ENCODE assay signal across 6 cellular contexts in genomic region chr6:35468980-35469710, GRCh38. TPM values are rescaled to one million over a fixed set of nuclear protein-coding genes. Genes with fewer than 3 reads are reported as not detected.
A peak's percentile ranks its signal among the peaks of the same experiment; 100 is the strongest.
DNase-seq lines count a peak whose midpoint lies in the region; ATAC-seq and TF ChIP-seq lines count a peak whose summit lies in the region.

No MANE protein-coding gene starts in this region.

- 5 to 8% (median 6%) methylated on average over 33 to 37 of the region's 37 CpGs for WGBS in psoas muscle, 3 donors

- peak; percentile 1 to 37 (median 34) for ATAC-seq in psoas muscle

- peaks cover 19% of the 10 kb centered on the region for H3K4me1 ChIP-seq in effector memory CD4-positive, alpha-beta T cell (ENCODE audit: control insufficient read depth, insufficient read depth, low read length, poor library complexity, severe bottlenecking)
- peaks cover 20% of the 10 kb centered on the region for H3K4me1 ChIP-seq in psoas muscle

- peaks cover 60% of the 10 kb centered on the region for H3K36me3 Mint-ChIP-seq in activated naive CD4-positive, alpha-beta T cell treated with anti-CD3 and anti-CD28 coated beads, Interleukin-2, amount 10 ng/mL, durations not matched to agents 7 days and 5 days

- H3K27ac ChIP-seq in effector memory CD4-positive, alpha-beta T cell (ENCODE audit: insufficient read depth, low read length, poor library complexity, severe bottlenecking): peak overlapping the region; percentile 86
- H3K27ac ChIP-seq in psoas muscle: peak overlapping the region; percentile 89

- intact Hi-C loops in psoas muscle (cut with DNase I): loop anchor here in 1 of 2 donors (1.0 to 5.0 kb wide), 2 partner anchors 127 to 172 kb away; partner anchors contain the start of genes DEF6 and PPARD

- DNase-seq in activated naive CD4-positive, alpha-beta T cell treated with anti-CD3 and anti-CD28 coated beads, Interleukin-2, amount 10 ng/mL, durations not matched to agents 7 days and 5 days: no peak
- DNase-seq in activated naive CD4-positive, alpha-beta T cell treated with Interleukin-2 at 50 U/mL for 16 hours: no peak
- DNase-seq in effector memory CD4-positive, alpha-beta T cell: no peak
- DNase-seq in psoas muscle (peak in 1 of 2 donors; percentile 52), inferior parietal cortex (ENCODE audit: extremely low spot score) (no peak)
- DNase-seq in activated CD4-positive, CD25-positive, alpha-beta regulatory T cell treated with anti-CD3 and anti-CD28 coated beads, Interleukin-2, amount 50 U/mL, for 72 hours: no peak

- peak overlapping the region; percentile 99 for H3K4me3 Mint-ChIP-seq in activated naive CD4-positive, alpha-beta T cell treated with anti-CD3 and anti-CD28 coated beads, Interleukin-2, amount 10 ng/mL, durations not matched to agents 7 days and 5 days

- CTCF ChIA-PET in activated naive CD4-positive, alpha-beta T cell treated with anti-CD3 and anti-CD28 coated beads, Interleukin-2, amount 10 ng/mL, durations not matched to agents 7 days and 5 days (lab: Charles Lee): interaction anchor here (0.6 to 4.5 kb wide), 5 partner anchors 11 to 171 kb away, joined by 3 to 61 read pairs (median 12); partner anchors contain the start of genes DEF6 and PPARD

- H3K36me3 ChIP-seq in effector memory CD4-positive, alpha-beta T cell (ENCODE audit: control insufficient read depth, insufficient read depth, low read length): peaks cover 26% of the 10 kb centered on the region
- peaks cover 0 to 80% of the 10 kb centered on the region in 2 donors for H3K36me3 ChIP-seq in psoas muscle (ENCODE audit: insufficient read depth in 1 of 2, low read depth in 1 of 2)

- H3K9me3 Mint-ChIP-seq in activated naive CD4-positive, alpha-beta T cell treated with anti-CD3 and anti-CD28 coated beads, Interleukin-2, amount 10 ng/mL, durations not matched to agents 7 days and 5 days: no peaks in the 10 kb centered on the region

- H3K9me3 ChIP-seq in effector memory CD4-positive, alpha-beta T cell (ENCODE audit: control insufficient read depth, low read length): no peaks in the 10 kb centered on the region
- no peaks in the 10 kb centered on the region for H3K9me3 ChIP-seq in psoas muscle

- H3K27me3 ChIP-seq in effector memory CD4-positive, alpha-beta T cell (replicated peaks; ENCODE audit: control insufficient read depth, insufficient read depth, low read length, poor library complexity, severe bottlenecking): no peaks in the 10 kb centered on the region
- no peaks in the 10 kb centered on the region for H3K27me3 ChIP-seq in psoas muscle (ENCODE audit: insufficient read depth in 3 of 3, low read length in 2 of 3)

- H3K4me1 Mint-ChIP-seq in activated naive CD4-positive, alpha-beta T cell treated with anti-CD3 and anti-CD28 coated beads, Interleukin-2, amount 10 ng/mL, durations not matched to agents 7 days and 5 days: peaks cover 41% of the 10 kb centered on the region

- H3K4me3 ChIP-seq in effector memory CD4-positive, alpha-beta T cell (ENCODE audit: insufficient read depth, low read depth, low read length, poor library complexity, severe bottlenecking): peak overlapping the region; percentile 72
- peak overlapping the region; percentile 91 for H3K4me3 ChIP-seq in psoas muscle

- H3K27ac Mint-ChIP-seq in activated naive CD4-positive, alpha-beta T cell treated with anti-CD3 and anti-CD28 coated beads, Interleukin-2, amount 10 ng/mL, durations not matched to agents 7 days and 5 days: peak overlapping the region; percentile 99

- TF ChIP-seq CTCF in psoas muscle (IDR thresholded peaks at IDR 0.05): no peak

- H3K27me3 Mint-ChIP-seq in activated naive CD4-positive, alpha-beta T cell treated with anti-CD3 and anti-CD28 coated beads, Interleukin-2, amount 10 ng/mL, durations not matched to agents 7 days and 5 days: no peaks in the 10 kb centered on the region

RNA-seq across cellular contexts. Expression of gene RPL10A, which starts 0.9 kb away (rescaled TPM):
- total RNA-seq in psoas muscle: 100 to 1,000 TPM; 668 to 832 (median 736) TPM
- polyA plus RNA-seq in psoas muscle: 1,000 to 10,000 TPM in 2 of 3 donors, 100 to 1,000 TPM in 1; 918 to 1,629 (median 1,240) TPM

RNA-seq across cellular contexts. Expression of gene FANCE, which starts 17.0 kb away (rescaled TPM):
- 1 to 10 TPM; 5.7 to 9.3 (median 8.1) TPM for total RNA-seq in psoas muscle
- 10 to 100 TPM in 1 of 3 donors, 1 to 10 TPM in 2; 3.8 to 15.2 (median 4.5) TPM for polyA plus RNA-seq in psoas muscle

RNA-seq across cellular contexts. Expression of gene TEAD3, which starts 27.7 kb away (rescaled TPM):
- total RNA-seq in psoas muscle: 10 to 100 TPM; 23.0 to 44.3 (median 26.2) TPM
- 10 to 100 TPM; 12.1 to 15.8 (median 14.5) TPM for polyA plus RNA-seq in psoas muscle

RNA-seq across cellular contexts. Expression of gene TULP1, which starts 43.6 kb away (rescaled TPM):
- not detected for total RNA-seq in psoas muscle
- under 1 TPM; 0.05 to 0.09 (median 0.08) TPM for polyA plus RNA-seq in psoas muscle
